Comparison of ENCODE assay signal across 15 cellular contexts in the genomic region with DNA sequence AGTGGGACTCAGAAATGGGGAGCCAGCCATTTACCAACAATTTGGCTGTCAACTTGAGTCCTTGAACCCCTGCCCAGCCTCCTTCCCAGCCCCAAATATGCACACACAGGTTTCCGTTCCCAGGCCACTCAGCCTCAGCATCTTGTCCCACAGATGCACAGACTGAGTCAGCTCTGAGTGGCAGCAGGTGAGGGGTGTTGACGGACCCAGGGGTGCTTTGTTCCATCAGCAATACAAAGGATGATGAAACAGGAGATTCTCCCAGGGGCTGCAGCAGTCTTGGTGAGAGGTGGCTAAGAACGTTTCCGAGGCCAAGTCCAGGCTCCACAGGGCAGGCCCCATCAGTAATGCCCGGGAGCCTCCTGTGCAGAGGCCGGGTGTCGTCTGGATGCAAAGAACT. TPM values are rescaled to one million over a fixed set of nuclear protein-coding genes. Genes with fewer than 3 reads are reported as not detected.
DNase-seq lines count a peak whose midpoint lies in the region; ATAC-seq and TF ChIP-seq lines count a peak whose summit lies in the region.
"Had no signal": no experiment of that assay in that cellular context is flagged by ENCODE, and none has a peak within 500 bp of the region (broad histone marks: within the 10 kb centered on the region; RNA-seq: fewer than 3 reads in every experiment).

No MANE protein-coding gene starts in this region.

- peaks cover 7 to 18% (median 12%) of the 10 kb centered on the region in 3 donors for H3K27me3 ChIP-seq in sigmoid colon

- DNase-seq in NCI-H345 (lab: John Stamatoyannopoulos, UW) = peak; percentile 38
- DNase-seq in NCI-H345 treated with DMSO at 0.1 percent for 48 hours (lab: John Stamatoyannopoulos, UW; ENCODE audit: unreplicated experiment) = no peak
- DNase-seq in left colon = peak; percentile 0 to 2
- peak; percentile 42 for DNase-seq in sigmoid colon
- no peak for DNase-seq in SW480 (ENCODE audit: low spot score)
- DNase-seq in activated naive CD4-positive, alpha-beta T cell (lab: John Stamatoyannopoulos, UW) = no peak
- DNase-seq: 8988T; AML-193; CD4-positive, CD25-positive, alpha-beta regulatory T cell; DMS53; GF-D8; HFFc6 had no signal

- no peak for TF ChIP-seq POLR2A in sigmoid colon (IDR thresholded peaks at IDR 0.05)

- 80 to 81% methylated on average over 7 of the region's 7 CpGs for WGBS in sigmoid colon, 2 donors

- peaks cover 0 to 17% (median 17%) of the 10 kb centered on the region in 4 donors for H3K4me1 ChIP-seq in sigmoid colon
- H3K4me1 ChIP-seq: HAP-1 had no signal

- TF ChIP-seq EP300 in sigmoid colon (IDR thresholded peaks at IDR 0.05) = no peak

- no peaks in the 10 kb centered on the region for H3K36me3 ChIP-seq in sigmoid colon
- H3K36me3 ChIP-seq: BLaER1, HAP-1 had no signal

- H3K4me3 ChIP-seq in sigmoid colon = no peak overlapping the region
- H3K4me3 ChIP-seq: BLaER1, HAP-1 had no signal

- no peaks in the 10 kb centered on the region for H3K9me3 ChIP-seq in sigmoid colon
- H3K9me3 ChIP-seq: BLaER1, HAP-1 had no signal

- no peak for TF ChIP-seq CTCF in sigmoid colon (IDR thresholded peaks at IDR 0.05)

- intact Hi-C loops in left colon (cut with DNase I, micrococcal nuclease) (loop anchor here in 1 of 2 donors (5.0 kb wide), 1 partner anchor 330 kb away; no protein-coding TSS in a partner anchor), sigmoid colon (cut with DNase I) (no loop called here)

- no peak overlapping the region for H3K27ac ChIP-seq in sigmoid colon
- H3K27ac ChIP-seq: BLaER1 had no signal

- no peak for ATAC-seq in left colon
- no peak for ATAC-seq in activated CD4-positive, CD25-positive, alpha-beta regulatory T cell treated with anti-CD3 and anti-CD28 coated beads, Interleukin-2, amount 50 U/mL, for 24 hours

RNA-seq across cellular contexts. Expression of a gene that starts 4.9 kb away (rescaled TPM):
- total RNA-seq in left colon (1 to 10 TPM; 6.0 to 7.8 TPM), sigmoid colon (10 to 100 TPM; 13.3 to 19.3 (median 17.2) TPM)
- polyA plus RNA-seq in sigmoid colon = 10 to 100 TPM in 1 of 3 donors, 1 to 10 TPM in 2; 1.2 to 13.6 (median 4.2) TPM
- total RNA-seq: CD4-positive, CD25-positive, alpha-beta regulatory T cell had no signal
- polyA plus RNA-seq: CD4-positive, CD25-positive, alpha-beta regulatory T cell had no signal

Comparison
In these comparisons a context has a peak if more than half of its experiments do, and no peak if none do; other contexts are left out.
1. DNase-seq: peak in NCI-H345 (single experiment), left colon (2 of 2) and sigmoid colon (single experiment); none in NCI-H345 treated with DMSO at 0.1 percent for 48 hours (single experiment), SW480 (single experiment) and activated naive CD4-positive, alpha-beta T cell (0 of 4).